Comparison of ENCODE assay signal across 16 cellular contexts in the genomic region with DNA sequence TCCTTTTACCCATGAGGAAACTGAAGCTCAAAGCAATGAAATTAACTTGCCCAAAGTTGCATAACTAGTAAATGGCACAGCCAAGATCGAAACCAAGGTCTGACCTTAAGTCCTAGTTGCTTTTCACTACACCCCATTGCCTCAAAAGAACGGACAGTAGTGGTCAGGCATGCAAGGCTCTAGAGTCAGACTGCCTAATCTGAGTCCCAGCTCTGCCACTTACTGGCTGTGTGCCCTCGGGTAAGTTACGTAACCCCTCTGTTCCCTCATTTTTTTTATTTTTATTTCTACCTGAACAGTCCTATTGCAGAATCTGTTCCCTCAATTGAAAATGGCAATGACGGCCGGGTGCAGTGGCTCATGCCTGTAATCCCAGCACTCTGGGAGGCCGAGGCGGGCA.
"Had no signal": no experiment of that assay in that cellular context is flagged by ENCODE, and none has a peak within 500 bp of the region (broad histone marks: within the 10 kb centered on the region; RNA-seq: fewer than 3 reads in every experiment).

No MANE protein-coding gene starts in this region.

- H3K4me3 ChIP-seq: esophagus muscularis mucosa, hepatocyte, sigmoid colon, testis, transverse colon had no signal

- H3K4me3 Mint-ChIP-seq: naive thymus-derived CD4-positive, alpha-beta T cell; nephron progenitor cell; stimulated activated naive CD8-positive, alpha-beta T cell treated with anti-CD3 and anti-CD28 coated beads, Interleukin-15, amount 100 ng/mL, for 72 hours had no signal

- H3K27me3 Mint-ChIP-seq: naive thymus-derived CD4-positive, alpha-beta T cell; stimulated activated naive CD8-positive, alpha-beta T cell treated with anti-CD3 and anti-CD28 coated beads, Interleukin-15, amount 100 ng/mL, for 72 hours had no signal

- H3K9me3 Mint-ChIP-seq: naive thymus-derived CD4-positive, alpha-beta T cell; nephron progenitor cell; stimulated activated naive CD8-positive, alpha-beta T cell treated with anti-CD3 and anti-CD28 coated beads, Interleukin-15, amount 100 ng/mL, for 72 hours had no signal

- H3K4me1 Mint-ChIP-seq: nephron progenitor cell had no signal

- H3K27me3 ChIP-seq: esophagus muscularis mucosa, hepatocyte, sigmoid colon, testis, transverse colon had no signal

- H3K27ac Mint-ChIP-seq: nephron progenitor cell had no signal

- DNase-seq: effector memory CD4-positive, alpha-beta T cell; foreskin fibroblast; head of caudate nucleus; left colon; naive thymus-derived CD4-positive, alpha-beta T cell; nephron progenitor cell; sigmoid colon; small intestine; stimulated activated CD4-positive, alpha-beta T cell treated with anti-CD3 and anti-CD28 coated beads, Interleukin-2, amount 100 ng/mL, for 48 hours; stimulated activated naive CD8-positive, alpha-beta T cell treated with anti-CD3 and anti-CD28 coated beads, Interleukin-15, amount 100 ng/mL, for 72 hours; testis; transverse colon had no signal

- H2AFZ ChIP-seq: hepatocyte had no signal

- H3K79me2 ChIP-seq: hepatocyte had no signal

- H3K9me3 ChIP-seq: esophagus muscularis mucosa, sigmoid colon, testis, transverse colon had no signal

- FAIRE-seq: endometrium, small intestine had no signal

- H3K4me1 ChIP-seq: sigmoid colon, testis had no signal

- H3K4me2 ChIP-seq: hepatocyte had no signal

- ATAC-seq: left colon; naive thymus-derived CD4-positive, alpha-beta T cell; stimulated activated naive CD8-positive, alpha-beta T cell treated with anti-CD3 and anti-CD28 coated beads, Interleukin-15, amount 100 ng/mL, for 72 hours had no signal

- H3K27ac ChIP-seq: epithelial cell of prostate, esophagus muscularis mucosa, hepatocyte, sigmoid colon, testis, transverse colon had no signal
